Comparison of ENCODE assay signal across 1 cellular context in the genomic region with DNA sequence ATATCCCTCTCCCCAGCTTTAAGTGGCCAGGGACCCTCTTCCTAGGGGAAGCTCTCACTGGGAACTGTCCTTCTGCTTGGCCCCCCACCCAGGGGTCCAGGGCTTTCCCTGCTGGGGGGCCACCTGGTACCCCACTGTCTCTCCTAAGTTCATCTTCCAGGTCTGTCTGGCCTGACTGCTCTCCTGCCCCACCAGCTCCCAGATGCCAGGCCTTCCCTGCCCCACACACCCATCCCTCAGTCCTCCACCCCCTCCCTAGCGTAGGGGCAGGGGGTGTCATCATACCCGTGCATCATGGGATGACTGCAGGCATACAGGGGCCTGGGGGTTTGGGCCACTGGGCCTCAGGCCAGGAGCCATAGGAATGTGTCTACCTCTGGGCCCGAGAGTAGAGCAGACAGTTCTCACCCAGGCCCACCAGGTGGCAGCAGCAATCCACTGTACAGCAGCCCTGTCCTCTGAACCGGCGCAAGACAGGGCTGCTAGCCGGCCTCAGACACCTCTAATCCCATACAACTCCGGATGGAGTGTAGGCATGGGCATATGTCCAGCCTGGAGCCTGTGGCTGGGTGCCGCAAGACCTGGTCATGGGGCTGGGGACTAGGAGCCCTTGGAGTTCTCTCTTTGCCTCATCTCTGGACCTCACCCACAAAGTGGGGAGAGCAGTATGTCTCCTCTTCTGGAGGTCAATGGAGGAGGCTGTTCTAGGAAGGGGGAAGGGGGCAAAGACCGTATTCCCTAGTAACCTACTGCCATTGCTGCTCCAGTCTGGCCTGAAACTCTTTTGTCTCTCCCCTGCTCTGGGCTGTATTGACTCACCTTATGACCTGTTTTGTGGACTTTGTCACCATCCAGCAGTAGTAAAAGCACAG.
TF ChIP-seq lines count a peak whose summit lies in the region.

No MANE protein-coding gene starts in this region.

TF ChIP-seq in endothelial cell of umbilical vein, 7 proteins besides CTCF, POLR2A, EP300 and RAD21:
- TF ChIP-seq POLR2AphosphoS5 (IDR thresholded peaks at IDR 0.05; ENCODE audit: insufficient read depth, low read depth, low read length) = no peak
- TF ChIP-seq EZH2 (IDR thresholded peaks at IDR 0.05; ENCODE audit: borderline replicate concordance, low read depth, low read length, severe bottlenecking) = no peak
- no peak for TF ChIP-seq GATA2 (IDR thresholded peaks at IDR 0.05; ENCODE audit: insufficient read depth, insufficient read length, low read depth, low read length)
- no peak for TF ChIP-seq FOS (IDR thresholded peaks at IDR 0.05; ENCODE audit: borderline replicate concordance, insufficient read depth, low read length)
- TF ChIP-seq MYC (IDR thresholded peaks at IDR 0.05; ENCODE audit: low read depth, low read length) = no peak
- no peak for TF ChIP-seq JUN (IDR thresholded peaks at IDR 0.05; ENCODE audit: borderline replicate concordance, insufficient read depth, insufficient read length, low read depth)
- TF ChIP-seq, protein P1, sequence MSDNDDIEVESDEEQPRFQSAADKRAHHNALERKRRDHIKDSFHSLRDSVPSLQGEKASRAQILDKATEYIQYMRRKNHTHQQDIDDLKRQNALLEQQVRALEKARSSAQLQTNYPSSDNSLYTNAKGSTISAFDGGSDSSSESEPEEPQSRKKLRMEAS (IDR thresholded peaks at IDR 0.05; ENCODE audit: insufficient read depth, insufficient read length) = no peak
